20 cellular contexts compared by ENCODE assay signal in genomic region chr5:44664711-44665100, GRCh38.
A peak's percentile ranks its signal among the peaks of the same experiment; 100 is the strongest.
DNase-seq lines count a peak whose midpoint lies in the region; ATAC-seq and TF ChIP-seq lines count a peak whose summit lies in the region.
"Had no signal": no experiment of that assay in that cellular context is flagged by ENCODE, and none has a peak within 500 bp of the region (broad histone marks: within the 10 kb centered on the region; RNA-seq: fewer than 3 reads in every experiment).

No MANE protein-coding gene starts in this region.

- CTCF ChIA-PET in HCT116 (lab: Charles Lee) = no interaction called here

- H3K36me3 ChIP-seq in HCT116 (ENCODE audit: control insufficient read depth in 1 of 2, insufficient read depth in 2 of 2, low read length in 2 of 2) (no peaks in the 10 kb centered on the region), RWPE2 (ENCODE audit: low read depth) (no peaks in the 10 kb centered on the region; the same call in 1 of the 2 replicates), neuronal stem cell (replicated peaks in 1 of 2; ENCODE audit: control insufficient read depth in 2 of 2, insufficient read depth in 2 of 2, low read length in 2 of 2) (no peaks in the 10 kb centered on the region)
- H3K36me3 ChIP-seq: SJSA1 had no signal

- H2BK5ac ChIP-seq in neuronal stem cell (ENCODE audit: low read length) = no peak overlapping the region

- no peaks in the 10 kb centered on the region for H3K36me3 Mint-ChIP-seq in endothelial cell (ENCODE audit: low read depth, unreplicated experiment)
- H3K36me3 Mint-ChIP-seq: CD14-positive monocyte had no signal

- TF ChIP-seq CTCF in HCT116 (IDR thresholded peaks at IDR 0.05 in 2 of 3, conservative IDR thresholded peaks at IDR 0.05 in 1 of 3; ENCODE audit: borderline replicate concordance in 1 of 3, insufficient read depth in 1 of 3, low read depth in 2 of 3, low read length in 2 of 3) (no peak), RWPE2 (IDR thresholded peaks at IDR 0.05; ENCODE audit: poor library complexity, severe bottlenecking) (no peak), endothelial cell (IDR thresholded peaks at IDR 0.05; ENCODE audit: unreplicated experiment) (no peak)

- no peaks in the 10 kb centered on the region for H3K9me2 ChIP-seq in HCT116 (ENCODE audit: insufficient read depth)

- no TSS peak for BruUV-seq in HCT116 (replicated peaks; lab: Mats Ljungman, UMichigan)

- peak overlapping the region; percentile 42 for H3K14ac ChIP-seq in neuronal stem cell (ENCODE audit: low read length)

- no peak overlapping the region for H3K4me3 Mint-ChIP-seq in endothelial cell (ENCODE audit: unreplicated experiment)
- H3K4me3 Mint-ChIP-seq: B cell, CD14-positive monocyte had no signal

- H3K9ac ChIP-seq in HCT116 (ENCODE audit: low read length) (no peak overlapping the region), neuronal stem cell (ENCODE audit: low read depth, low read length, poor library complexity) (no peak overlapping the region)

- intact Hi-C loops in HCT116 (cut with micrococcal nuclease) = no loop called here

- H3K4me3 ChIP-seq in HCT116 (replicated peaks in 1 of 2; ENCODE audit: low read depth in 1 of 2, low read length in 2 of 2) (peak overlapping the region in 1 of 2 experiments; percentile 15; a peak in 1 of 4 replicates), RWPE2 (ENCODE audit: severe bottlenecking) (no peak overlapping the region), neuronal stem cell (ENCODE audit: low read length in 2 of 2) (no peak overlapping the region)
- H3K4me3 ChIP-seq: SJSA1 had no signal

- RAD21 ChIA-PET in HCT116 (lab: Charles Lee; ENCODE audit: low non-redundant PET in 1 of 2, low total read pairs in 2 of 2, uncharacterized antibody in 2 of 2, unreplicated experiment in 2 of 2) = no interaction called here

- H3K4ac ChIP-seq in neuronal stem cell (ENCODE audit: low read length) = no peak overlapping the region

- no peaks in the 10 kb centered on the region for H3K27me3 Mint-ChIP-seq in endothelial cell (ENCODE audit: unreplicated experiment)
- H3K27me3 Mint-ChIP-seq: B cell had no signal

- H3K79me1 ChIP-seq in neuronal stem cell (ENCODE audit: low read depth, low read length) = no peaks in the 10 kb centered on the region

- H2AFZ ChIP-seq in HCT116 (ENCODE audit: low read depth, low read length, poor library complexity, severe bottlenecking) (peak overlapping the region; percentile 32), neuronal stem cell (ENCODE audit: low read length) (no peak overlapping the region)

- no peak overlapping the region for H2BK15ac ChIP-seq in neuronal stem cell (ENCODE audit: low read length)

- no peaks in the 10 kb centered on the region for H3K79me2 ChIP-seq in HCT116 (ENCODE audit: insufficient read depth, low read length)

- H3K23ac ChIP-seq in neuronal stem cell (ENCODE audit: low read depth, low read length, poor library complexity) = no peak overlapping the region

- no peaks in the 10 kb centered on the region for H4K20me1 ChIP-seq in HCT116 (ENCODE audit: insufficient read depth)

- H3K4me1 ChIP-seq in HCT116 (ENCODE audit: control insufficient read depth in 1 of 2, insufficient read depth in 2 of 2, low read length in 2 of 2) (peaks cover 3 to 21% of the 10 kb centered on the region in 2 experiments; a peak in 2 of 4 replicates), RWPE2 (ENCODE audit: insufficient read depth, poor library complexity, severe bottlenecking) (peaks cover 12% of the 10 kb centered on the region), neuronal stem cell (ENCODE audit: control insufficient read depth in 2 of 2, insufficient read depth in 1 of 2, low read depth in 1 of 2, low read length in 2 of 2) (peaks cover 2 to 8% of the 10 kb centered on the region in 2 donors)
- H3K4me1 ChIP-seq: SJSA1 had no signal

- H2AK5ac ChIP-seq in neuronal stem cell (ENCODE audit: low read depth, low read length) = peak overlapping the region; percentile 8

- no peak overlapping the region for H4K8ac ChIP-seq in neuronal stem cell (ENCODE audit: low read depth, low read length)

- H2BK12ac ChIP-seq in neuronal stem cell (ENCODE audit: low read length) = no peak overlapping the region

- no peak overlapping the region for H3K18ac ChIP-seq in neuronal stem cell (ENCODE audit: low read length)

- DNase-seq in HCT116 (ENCODE audit: low read depth, low spot score) = no peak
- no peak for DNase-seq in RWPE2 (ENCODE audit: low spot score)
- DNase-seq in neuronal stem cell (ENCODE audit: low spot score) = no peak
- DNase-seq in NCI-H2171 treated with DMSO at 0.1 percent for 48 hours (lab: John Stamatoyannopoulos, UW) = no peak
- DNase-seq in endothelial cell (ENCODE audit: low spot score) = no peak
- DNase-seq in DMS114 treated with DMSO at 0.1 percent for 48 hours (lab: John Stamatoyannopoulos, UW; ENCODE audit: unreplicated experiment) = no peak
- DNase-seq in RPMI8226 = no peak
- DNase-seq: Calu3, DMS153, Karpas-422, MV-4-11, NCI-H1105, NCI-H1436 treated with DMSO at 0.1 percent for 48 hours, NCI-H187 treated with DMSO at 0.1 percent for 48 hours, NCI-H748 treated with DMSO at 0.1 percent for 48 hours, Right ventricle myocardium superior had no signal

- no peak overlapping the region for H3K27ac Mint-ChIP-seq in endothelial cell (ENCODE audit: unreplicated experiment)
- H3K27ac Mint-ChIP-seq: B cell, CD14-positive monocyte had no signal

- no peak for TF ChIP-seq RAD21 in HCT116 (IDR thresholded peaks at IDR 0.05; ENCODE audit: low read depth)

- H3K27me3 ChIP-seq in HCT116 (ENCODE audit: insufficient read depth, low read length) (no peaks in the 10 kb centered on the region), RWPE2 (ENCODE audit: insufficient read depth, poor library complexity, severe bottlenecking) (no peaks in the 10 kb centered on the region), neuronal stem cell (ENCODE audit: control insufficient read depth in 3 of 3, insufficient read depth in 3 of 3, low read depth in 1 of 3, low read length in 3 of 3) (no peaks in the 10 kb centered on the region)
- H3K27me3 ChIP-seq: SJSA1 had no signal

- ATAC-seq in HCT116 (peak; percentile 62), RWPE2 (ENCODE audit: low read depth) (no peak)
- ATAC-seq: HepG2 had no signal

- H3K9me3 ChIP-seq in HCT116 (ENCODE audit: control insufficient read depth in 1 of 2, insufficient read depth in 1 of 2, low read depth in 1 of 2, low read length in 2 of 2) (no peaks in the 10 kb centered on the region), RWPE2 (ENCODE audit: severe bottlenecking) (no peaks in the 10 kb centered on the region), neuronal stem cell (replicated peaks in 1 of 2; ENCODE audit: control insufficient read depth in 2 of 2, insufficient read depth in 1 of 2, low read depth in 1 of 2, low read length in 2 of 2) (peaks cover 0 to 6% of the 10 kb centered on the region in 2 donors)
- H3K9me3 ChIP-seq: SJSA1 had no signal

- no peaks in the 10 kb centered on the region for H3K4me1 Mint-ChIP-seq in endothelial cell (ENCODE audit: unreplicated experiment)
- H3K4me1 Mint-ChIP-seq: B cell, CD14-positive monocyte had no signal

- WGBS in neuronal stem cell (ENCODE audit: extremely low coverage in 2 of 2, insufficient read length in 2 of 2, insufficient replicate concordance in 1 of 2), 2 donors = no CpG with 5 or more reads among the region's 3 CpGs

- POLR2A ChIA-PET in HCT116 (lab: Charles Lee) = no interaction called here

- no peak overlapping the region for H4K91ac ChIP-seq in neuronal stem cell (ENCODE audit: low read depth, low read length, poor library complexity)

- no peak overlapping the region for H2BK120ac ChIP-seq in neuronal stem cell (ENCODE audit: low read depth, low read length)

- H3K27ac ChIP-seq in HCT116 (ENCODE audit: low read depth, low read length) = no peak overlapping the region
- H3K27ac ChIP-seq in RWPE2 (ENCODE audit: poor library complexity, severe bottlenecking) = peak overlapping the region; percentile 0
- no peak overlapping the region for H3K27ac ChIP-seq in neuronal stem cell (replicated peaks; ENCODE audit: low read length)
- H3K27ac ChIP-seq: SJSA1 had no signal

- no peaks in the 10 kb centered on the region for H3K9me3 Mint-ChIP-seq in endothelial cell (ENCODE audit: unreplicated experiment)

- no peak for TF ChIP-seq POLR2A in HCT116 (IDR thresholded peaks at IDR 0.05; ENCODE audit: borderline replicate concordance, extremely low read depth, insufficient read depth, insufficient read length)

- H3K4me2 ChIP-seq in HCT116 (ENCODE audit: low read length) (peak overlapping the region; percentile 59), neuronal stem cell (ENCODE audit: insufficient read depth, low read length, poor library complexity, severe bottlenecking) (no peak overlapping the region)

TF ChIP-seq in HCT116, 20 proteins besides CTCF, POLR2A, EP300 and RAD21 (continues in another document):
- TF ChIP-seq ZNF274 (IDR thresholded peaks at IDR 0.05; ENCODE audit: low read depth, low read length) (no peak), REST (IDR thresholded peaks at IDR 0.05; ENCODE audit: low read depth) (no peak), JUND (IDR thresholded peaks at IDR 0.05) (no peak), SP1 (IDR thresholded peaks at IDR 0.05; ENCODE audit: low read depth) (no peak)
- TF ChIP-seq, protein P1, sequence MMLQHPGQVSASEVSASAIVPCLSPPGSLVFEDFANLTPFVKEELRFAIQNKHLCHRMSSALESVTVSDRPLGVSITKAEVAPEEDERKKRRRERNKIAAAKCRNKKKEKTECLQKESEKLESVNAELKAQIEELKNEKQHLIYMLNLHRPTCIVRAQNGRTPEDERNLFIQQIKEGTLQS (IDR thresholded peaks at IDR 0.05) = no peak
